In genomic region chr10:122939133-122939532, GRCh38 we compare ENCODE assay signal across 1 cellular context.
TF ChIP-seq lines count a peak whose summit lies in the region.

No MANE protein-coding gene starts in this region.

TF ChIP-seq in endothelial cell of umbilical vein, 7 proteins besides CTCF, POLR2A, EP300 and RAD21:
- no peak for TF ChIP-seq JUN (IDR thresholded peaks at IDR 0.05; ENCODE audit: borderline replicate concordance, insufficient read depth, insufficient read length, low read depth)
- TF ChIP-seq GATA2 (IDR thresholded peaks at IDR 0.05; ENCODE audit: insufficient read depth, insufficient read length, low read depth, low read length) = no peak
- no peak for TF ChIP-seq POLR2AphosphoS5 (IDR thresholded peaks at IDR 0.05; ENCODE audit: insufficient read depth, low read depth, low read length)
- TF ChIP-seq MYC (IDR thresholded peaks at IDR 0.05; ENCODE audit: low read depth, low read length) = no peak
- TF ChIP-seq FOS (IDR thresholded peaks at IDR 0.05; ENCODE audit: borderline replicate concordance, insufficient read depth, low read length) = no peak
- no peak for TF ChIP-seq EZH2 (IDR thresholded peaks at IDR 0.05; ENCODE audit: borderline replicate concordance, low read depth, low read length, severe bottlenecking)
- TF ChIP-seq, protein P1, sequence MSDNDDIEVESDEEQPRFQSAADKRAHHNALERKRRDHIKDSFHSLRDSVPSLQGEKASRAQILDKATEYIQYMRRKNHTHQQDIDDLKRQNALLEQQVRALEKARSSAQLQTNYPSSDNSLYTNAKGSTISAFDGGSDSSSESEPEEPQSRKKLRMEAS (IDR thresholded peaks at IDR 0.05; ENCODE audit: insufficient read depth, insufficient read length) = no peak
